In genomic region chr2:108169982-108170625, GRCh38 we compare ENCODE assay signal across 9 cellular contexts.
DNase-seq lines count a peak whose midpoint lies in the region; ATAC-seq and TF ChIP-seq lines count a peak whose summit lies in the region.
"Had no signal": no experiment of that assay in that cellular context is flagged by ENCODE, and none has a peak within 500 bp of the region (broad histone marks: within the 10 kb centered on the region; RNA-seq: fewer than 3 reads in every experiment).

No MANE protein-coding gene starts in this region.

- no peaks in the 10 kb centered on the region for H3K36me3 Mint-ChIP-seq in activated CD4-positive, alpha-beta memory T cell treated with anti-CD3 and anti-CD28 coated beads, Interleukin-2, amount 10 ng/mL, durations not matched to agents 7 days and 5 days (ENCODE audit: low read depth)
- no peaks in the 10 kb centered on the region for H3K36me3 Mint-ChIP-seq in stimulated activated memory B cell treated with anti-CD40 and anti-IgM and Interleukin-4, amounts not matched to agents 10 μg/mL and 1 μg/mL and 100 μg/mL, for 72 hours

- no peak overlapping the region for H3K27ac Mint-ChIP-seq in activated CD4-positive, alpha-beta memory T cell treated with anti-CD3 and anti-CD28 coated beads, Interleukin-2, amount 10 ng/mL, durations not matched to agents 7 days and 5 days
- no peak overlapping the region for H3K27ac Mint-ChIP-seq in stimulated activated memory B cell treated with anti-CD40 and anti-IgM and Interleukin-4, amounts not matched to agents 10 μg/mL and 1 μg/mL and 100 μg/mL, for 72 hours
- H3K27ac Mint-ChIP-seq: activated B cell treated with CpG ODN at 0.5 μM for 24 hours had no signal

- peak; percentile 43 for TF ChIP-seq CTCF in AG09309 (IDR thresholded peaks at IDR 0.05; ENCODE audit: control insufficient read depth, insufficient read depth, low read depth, low read length, missing control alignments)
- TF ChIP-seq CTCF in GM20000 (IDR thresholded peaks at IDR 0.05; ENCODE audit: extremely low read depth, missing control alignments) = no peak

- no peak overlapping the region for H3K4me3 Mint-ChIP-seq in activated CD4-positive, alpha-beta memory T cell treated with anti-CD3 and anti-CD28 coated beads, Interleukin-2, amount 10 ng/mL, durations not matched to agents 7 days and 5 days
- no peak overlapping the region for H3K4me3 Mint-ChIP-seq in stimulated activated memory B cell treated with anti-CD40 and anti-IgM and Interleukin-4, amounts not matched to agents 10 μg/mL and 1 μg/mL and 100 μg/mL, for 72 hours
- H3K4me3 Mint-ChIP-seq: activated B cell treated with CpG ODN at 0.5 μM for 24 hours had no signal

- POLR2A ChIA-PET in activated CD4-positive, alpha-beta memory T cell treated with anti-CD3 and anti-CD28 coated beads, Interleukin-2, amount 10 ng/mL, durations not matched to agents 7 days and 5 days (lab: Charles Lee) = no interaction called here

- ATAC-seq in GM21529 (IDR thresholded peaks at IDR 0.05; ENCODE audit: unreplicated experiment) = no peak
- ATAC-seq in stimulated activated memory B cell treated with anti-CD40 and anti-IgM and Interleukin-4, amounts not matched to agents 10 μg/mL and 1 μg/mL and 100 μg/mL, for 72 hours = no peak
- no peak for ATAC-seq in HG02610 (IDR thresholded peaks at IDR 0.05; ENCODE audit: unreplicated experiment)

- no peak overlapping the region for H3K4me3 ChIP-seq in AG09309 (ENCODE audit: control insufficient read depth, low read depth, low read length)

- no peak for DNase-seq in AG09309 (ENCODE audit: low read depth)
- peak; percentile 7 for DNase-seq in GM20000 (ENCODE audit: low spot score)
- DNase-seq in SK-MEL-5 (ENCODE audit: low read depth, low spot score) = peak; percentile 67
- peak; percentile 26 for DNase-seq in iPS-NIHi7 (ENCODE audit: extremely low spot score)
- DNase-seq in activated CD4-positive, alpha-beta memory T cell treated with anti-CD3 and anti-CD28 coated beads, Interleukin-2, amount 10 ng/mL, durations not matched to agents 7 days and 5 days = no peak
- DNase-seq: activated B cell treated with CpG ODN at 0.5 μM for 24 hours had no signal

- peaks cover 4% of the 10 kb centered on the region for H3K27me3 Mint-ChIP-seq in activated CD4-positive, alpha-beta memory T cell treated with anti-CD3 and anti-CD28 coated beads, Interleukin-2, amount 10 ng/mL, durations not matched to agents 7 days and 5 days
- no peaks in the 10 kb centered on the region for H3K27me3 Mint-ChIP-seq in stimulated activated memory B cell treated with anti-CD40 and anti-IgM and Interleukin-4, amounts not matched to agents 10 μg/mL and 1 μg/mL and 100 μg/mL, for 72 hours

- no peaks in the 10 kb centered on the region for H3K4me1 Mint-ChIP-seq in activated CD4-positive, alpha-beta memory T cell treated with anti-CD3 and anti-CD28 coated beads, Interleukin-2, amount 10 ng/mL, durations not matched to agents 7 days and 5 days
- no peaks in the 10 kb centered on the region for H3K4me1 Mint-ChIP-seq in stimulated activated memory B cell treated with anti-CD40 and anti-IgM and Interleukin-4, amounts not matched to agents 10 μg/mL and 1 μg/mL and 100 μg/mL, for 72 hours
- H3K4me1 Mint-ChIP-seq: activated B cell treated with CpG ODN at 0.5 μM for 24 hours had no signal

- CTCF ChIA-PET in activated CD4-positive, alpha-beta memory T cell treated with anti-CD3 and anti-CD28 coated beads, Interleukin-2, amount 10 ng/mL, durations not matched to agents 7 days and 5 days (lab: Charles Lee) = interaction anchor here (1.1 to 1.2 kb wide), 4 partner anchors 8 to 29 kb away, joined by 3 to 5 read pairs (median 4); no protein-coding TSS in a partner anchor

- no peaks in the 10 kb centered on the region for H3K9me3 Mint-ChIP-seq in activated CD4-positive, alpha-beta memory T cell treated with anti-CD3 and anti-CD28 coated beads, Interleukin-2, amount 10 ng/mL, durations not matched to agents 7 days and 5 days
- H3K9me3 Mint-ChIP-seq in stimulated activated memory B cell treated with anti-CD40 and anti-IgM and Interleukin-4, amounts not matched to agents 10 μg/mL and 1 μg/mL and 100 μg/mL, for 72 hours = no peaks in the 10 kb centered on the region
- H3K9me3 Mint-ChIP-seq: activated B cell treated with CpG ODN at 0.5 μM for 24 hours had no signal

- in situ Hi-C loops in SK-MEL-5 (cut with HindIII; ENCODE audit: low pct_unique_long_range_greater_than_20kb, low sequenced_read_pairs) = no loop called here

Comparison
In these comparisons a context has a peak if more than half of its experiments do, and no peak if none do; other contexts are left out.
1. DNase-seq: peak in GM20000 (single experiment), SK-MEL-5 (single experiment) and iPS-NIHi7 (single experiment); none in AG09309 (single experiment) and activated CD4-positive, alpha-beta memory T cell treated with anti-CD3 and anti-CD28 coated beads, Interleukin-2, amount 10 ng/mL, durations not matched to agents 7 days and 5 days (single experiment).